Comparison of ENCODE assay signal across 8 cellular contexts in genomic region chr18:22933206-22933957, GRCh38. TPM values are rescaled to one million over a fixed set of nuclear protein-coding genes. Genes with fewer than 3 reads are reported as not detected.
A peak's percentile ranks its signal among the peaks of the same experiment; 100 is the strongest.
DNase-seq lines count a peak whose midpoint lies in the region; ATAC-seq and TF ChIP-seq lines count a peak whose summit lies in the region.

Gene RBBP8, plus strand, starts transcription at chr18:22933328. Its CDS starts 3,524 bp downstream, at chr18:22936852.

- peaks cover 19% of the 10 kb centered on the region for H3K36me3 Mint-ChIP-seq in brain

- H3K36me3 ChIP-seq in iPS DF 6.9 (ENCODE audit: control insufficient read depth, insufficient read depth, low read length): 0 out of 2 replicates have a peak, but pooled peaks cover 2% of the 10 kb centered on the region

- WGBS in iPS DF 6.9 (ENCODE audit: insufficient coverage, insufficient read length): no CpG with 5 or more reads among the region's 81 CpGs

- no peaks in the 10 kb centered on the region for H3K9me3 ChIP-seq in iPS DF 6.9 (ENCODE audit: control insufficient read depth, insufficient read depth, low read length)

- peak within 1 kb of the TSS; percentile 79 for H3K4me3 ChIP-seq in iPS DF 6.9 (ENCODE audit: low read length)
- H3K4me3 ChIP-seq in skeletal muscle cell (ENCODE audit: low read depth, low read length): peak within 1 kb of the TSS; percentile 90

- peak; percentile 80 for DNase-seq in NK-92 treated with Interleukin-12 subunit alpha and Interleukin-12 subunit beta, amount 100 ng/mL, for 24 hours (lab: John Stamatoyannopoulos, UW)
- no peak for DNase-seq in NK-92 (lab: John Stamatoyannopoulos, UW; ENCODE audit: unreplicated experiment)
- DNase-seq in NCI-H2107 (lab: John Stamatoyannopoulos, UW): peak; percentile 62
- DNase-seq in UCSD-AML1 (lab: John Stamatoyannopoulos, UW; ENCODE audit: unreplicated experiment): peak; percentile 86
- peak; percentile 54 for DNase-seq in iPS DF 6.9 (ENCODE audit: low read depth, low spot score)
- DNase-seq in skeletal muscle cell (ENCODE audit: low read depth): peak; percentile 43

- H3K9me3 Mint-ChIP-seq in brain: no peaks in the 10 kb centered on the region

- no peaks in the 10 kb centered on the region for H3K4me1 ChIP-seq in iPS DF 6.9 (ENCODE audit: control insufficient read depth, insufficient read depth, low read length)

- H3K4me1 Mint-ChIP-seq in brain: peaks cover 43% of the 10 kb centered on the region

- peak; percentile 82 for ATAC-seq in HG03039 (IDR thresholded peaks at IDR 0.05; ENCODE audit: unreplicated experiment)

- H3K27me3 Mint-ChIP-seq in brain: peaks cover 12% of the 10 kb centered on the region

- H3K27ac Mint-ChIP-seq in brain: peak within 1 kb of the TSS; percentile 92 to 97 (median 93)

- H3K4me3 Mint-ChIP-seq in brain: peak within 1 kb of the TSS; percentile 89 to 93 (median 92)

- no peak within 1 kb of the TSS for H3K27ac ChIP-seq in iPS DF 6.9 (ENCODE audit: low read length)

- TF ChIP-seq CTCF in brain (conservative IDR thresholded peaks at IDR 0.05): no peak

- no peaks in the 10 kb centered on the region for H3K27me3 ChIP-seq in iPS DF 6.9 (ENCODE audit: control insufficient read depth, insufficient read depth, low read length)

RNA-seq across cellular contexts. Expression of gene RBBP8, which starts in this region (rescaled TPM):
- polyA plus RNA-seq in brain (ENCODE audit: insufficient read depth, low read depth, low replicate concordance): 11.5 TPM
